ENCODE assay signal across 14 cellular contexts in genomic region chr7:137715101-137715500, GRCh38.
"Had no signal": no experiment of that assay in that cellular context is flagged by ENCODE, and none has a peak within 500 bp of the region (broad histone marks: within the 10 kb centered on the region; RNA-seq: fewer than 3 reads in every experiment).

No MANE protein-coding gene starts in this region.

- H3K9me3 Mint-ChIP-seq: activated naive CD4-positive, alpha-beta T cell treated with anti-CD3 and anti-CD28 coated beads, Interleukin-2, amount 10 ng/mL, durations not matched to agents 7 days and 5 days; activated T-helper 2 cell treated with anti-CD3 and anti-CD28 coated beads, Interferon-gamma antibody, Interleukin-2, Interleukin-4, amounts not matched to agents 10 μg/mL and 5 μg/mL and 100 μg/mL, durations not matched to agents 14 hours and 24 hours and 36 hours; brain; nephron progenitor cell had no signal

- DNase-seq: activated CD4-positive, alpha-beta T cell treated with anti-CD3 and anti-CD28 coated beads, Interleukin-2, amount 50 U/mL, for 48 hours; activated CD8-positive, alpha-beta memory T cell treated with anti-CD3 and anti-CD28 coated beads, Interleukin-2, amount 10 ng/mL, durations not matched to agents 7 days and 5 days; activated naive CD4-positive, alpha-beta T cell treated with anti-CD3 and anti-CD28 coated beads, Interleukin-2, amount 10 ng/mL, durations not matched to agents 7 days and 5 days; activated T-cell treated with anti-CD3 and anti-CD28 coated beads, Interleukin-2, amount 50 U/mL, for 1 hour; effector CD8-positive, alpha-beta T cell; glutamatergic neuron; nephron progenitor cell; stimulated activated CD4-positive, alpha-beta T cell treated with anti-CD3 and anti-CD28 coated beads, Interleukin-1b, Interleukin-23, amount 100 ng/mL, for 48 hours; stomach had no signal

- H3K4me3 ChIP-seq: stomach had no signal

- H3K27me3 ChIP-seq: stomach had no signal

- H3K27ac Mint-ChIP-seq: activated CD8-positive, alpha-beta memory T cell treated with anti-CD3 and anti-CD28 coated beads, Interleukin-2, amount 10 ng/mL, durations not matched to agents 7 days and 5 days; activated naive CD4-positive, alpha-beta T cell treated with anti-CD3 and anti-CD28 coated beads, Interleukin-2, amount 10 ng/mL, durations not matched to agents 7 days and 5 days; activated T-helper 2 cell treated with anti-CD3 and anti-CD28 coated beads, Interferon-gamma antibody, Interleukin-2, Interleukin-4, amounts not matched to agents 10 μg/mL and 5 μg/mL and 100 μg/mL, durations not matched to agents 14 hours and 24 hours and 36 hours; brain; nephron progenitor cell had no signal

- H3K4me1 Mint-ChIP-seq: activated CD8-positive, alpha-beta memory T cell treated with anti-CD3 and anti-CD28 coated beads, Interleukin-2, amount 10 ng/mL, durations not matched to agents 7 days and 5 days; activated naive CD4-positive, alpha-beta T cell treated with anti-CD3 and anti-CD28 coated beads, Interleukin-2, amount 10 ng/mL, durations not matched to agents 7 days and 5 days had no signal

- H3K36me3 ChIP-seq: stomach had no signal

- ATAC-seq: activated CD8-positive, alpha-beta memory T cell treated with anti-CD3 and anti-CD28 coated beads, Interleukin-2, amount 10 ng/mL, durations not matched to agents 7 days and 5 days; sciatic nerve; SK-N-SH treated with all-trans-retinoic acid at 6 μM for 48 hours had no signal

- H3K4me1 ChIP-seq: stomach had no signal

- H3K27ac ChIP-seq: stomach, VCaP had no signal

- H3K9me3 ChIP-seq: stomach had no signal

- H3K4me3 Mint-ChIP-seq: activated CD8-positive, alpha-beta memory T cell treated with anti-CD3 and anti-CD28 coated beads, Interleukin-2, amount 10 ng/mL, durations not matched to agents 7 days and 5 days; activated naive CD4-positive, alpha-beta T cell treated with anti-CD3 and anti-CD28 coated beads, Interleukin-2, amount 10 ng/mL, durations not matched to agents 7 days and 5 days; brain; nephron progenitor cell had no signal

- H3K36me3 Mint-ChIP-seq: activated CD8-positive, alpha-beta memory T cell treated with anti-CD3 and anti-CD28 coated beads, Interleukin-2, amount 10 ng/mL, durations not matched to agents 7 days and 5 days; activated naive CD4-positive, alpha-beta T cell treated with anti-CD3 and anti-CD28 coated beads, Interleukin-2, amount 10 ng/mL, durations not matched to agents 7 days and 5 days; brain had no signal

- H3K27me3 Mint-ChIP-seq: activated naive CD4-positive, alpha-beta T cell treated with anti-CD3 and anti-CD28 coated beads, Interleukin-2, amount 10 ng/mL, durations not matched to agents 7 days and 5 days had no signal
